Comparison of ENCODE assay signal across 17 cellular contexts in the genomic region with DNA sequence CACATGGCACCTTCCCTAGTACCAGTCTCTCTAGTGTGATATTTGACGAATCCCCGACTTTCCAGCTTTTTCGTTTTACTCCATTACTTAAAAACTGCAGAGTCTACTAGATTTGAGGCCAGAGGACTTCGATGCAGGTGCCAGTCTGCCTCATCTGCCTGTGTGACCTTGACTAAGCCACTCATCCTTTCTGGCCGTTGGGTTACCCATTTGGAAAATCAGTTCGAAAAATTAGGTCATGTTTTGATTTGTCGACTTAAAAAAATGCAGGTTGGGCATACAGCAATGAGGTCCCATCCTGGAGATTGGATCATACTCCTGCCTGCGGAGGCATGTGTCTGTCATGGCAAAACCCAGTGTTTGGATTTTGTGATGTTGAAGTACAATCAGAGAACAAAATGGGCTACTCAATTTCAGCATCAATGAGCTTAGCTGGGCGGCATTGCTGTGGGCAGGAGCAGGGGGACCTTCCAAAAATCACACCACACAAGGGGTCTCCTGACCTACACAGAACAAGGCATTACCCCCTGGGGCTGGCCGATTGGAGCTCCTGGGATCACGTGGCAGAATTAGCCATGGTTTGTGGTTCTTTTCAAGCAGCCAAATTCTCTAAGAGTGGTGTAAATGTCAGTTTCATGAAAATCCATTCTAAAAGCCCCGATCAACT.
"Had no signal": no experiment of that assay in that cellular context is flagged by ENCODE, and none has a peak within 500 bp of the region (broad histone marks: within the 10 kb centered on the region; RNA-seq: fewer than 3 reads in every experiment).

No MANE protein-coding gene starts in this region.

- H3K27ac Mint-ChIP-seq: activated CD8-positive, alpha-beta T cell treated with anti-CD3 and anti-CD28 coated beads, Interleukin-2, amount 10 ng/mL, durations not matched to agents 7 days and 5 days; activated T-helper 1 cell treated with anti-CD3 and anti-CD28 coated beads, Interleukin-12 subunit alpha, Interleukin-12 subunit beta, Interleukin-2, Interleukin-4 antibody, amounts not matched to agents 30 ng/mL and 10 ng/mL and 1 ng/mL, durations not matched to agents 14 hours and 24 hours and 36 hours; naive thymus-derived CD8-positive, alpha-beta T cell had no signal

- H3K9me3 Mint-ChIP-seq: activated T-helper 1 cell treated with anti-CD3 and anti-CD28 coated beads, Interleukin-12 subunit alpha, Interleukin-12 subunit beta, Interleukin-2, Interleukin-4 antibody, amounts not matched to agents 30 ng/mL and 10 ng/mL and 1 ng/mL, durations not matched to agents 14 hours and 24 hours and 36 hours; naive thymus-derived CD8-positive, alpha-beta T cell had no signal

- H3K36me3 ChIP-seq: ascending aorta, colonic mucosa, gastroesophageal sphincter, stomach, thoracic aorta had no signal

- H3K36me3 Mint-ChIP-seq: naive thymus-derived CD8-positive, alpha-beta T cell had no signal

- H3K9me3 ChIP-seq: ascending aorta, colonic mucosa, gastroesophageal sphincter, stomach, thoracic aorta had no signal

- DNase-seq: activated CD4-positive, alpha-beta T cell treated with anti-CD3 and anti-CD28 coated beads for 4 hours; activated CD8-positive, alpha-beta memory T cell treated with anti-CD3 and anti-CD28 coated beads, Interleukin-2, amount 50 U/mL, for 48 hours; activated CD8-positive, alpha-beta T cell treated with anti-CD3 and anti-CD28 coated beads, Interleukin-2, amount 10 ng/mL, durations not matched to agents 7 days and 5 days; activated naive CD4-positive, alpha-beta T cell; effector CD8-positive, alpha-beta T cell; kidney glomerular epithelial cell; naive thymus-derived CD8-positive, alpha-beta T cell; SIG-M5; stimulated activated CD4-positive, alpha-beta T cell treated with anti-CD3 and anti-CD28 coated beads, Interleukin-4, amount 100 ng/mL, for 4 hours; stomach; SW 1271 had no signal

- H3K4me1 ChIP-seq: ascending aorta, colonic mucosa had no signal

- ATAC-seq: activated CD8-positive, alpha-beta T cell treated with anti-CD3 and anti-CD28 coated beads, Interleukin-2, amount 10 ng/mL, durations not matched to agents 7 days and 5 days; gastroesophageal sphincter; naive thymus-derived CD8-positive, alpha-beta T cell had no signal

- H3K4me3 ChIP-seq: ascending aorta, colonic mucosa, gastroesophageal sphincter, stomach, thoracic aorta had no signal

- H3K4me1 Mint-ChIP-seq: naive thymus-derived CD8-positive, alpha-beta T cell had no signal

- H3K27ac ChIP-seq: ascending aorta, colonic mucosa, stomach, thoracic aorta, VCaP had no signal

- H3K27me3 ChIP-seq: ascending aorta, colonic mucosa, gastroesophageal sphincter had no signal

- H3K4me3 Mint-ChIP-seq: activated CD8-positive, alpha-beta T cell treated with anti-CD3 and anti-CD28 coated beads, Interleukin-2, amount 10 ng/mL, durations not matched to agents 7 days and 5 days; activated T-helper 1 cell treated with anti-CD3 and anti-CD28 coated beads, Interleukin-12 subunit alpha, Interleukin-12 subunit beta, Interleukin-2, Interleukin-4 antibody, amounts not matched to agents 30 ng/mL and 10 ng/mL and 1 ng/mL, durations not matched to agents 14 hours and 24 hours and 36 hours; naive thymus-derived CD8-positive, alpha-beta T cell had no signal
